27 cellular contexts compared by ENCODE assay signal in genomic region chr2:62738981-62739936, GRCh38. TPM values are rescaled to one million over a fixed set of nuclear protein-coding genes. Genes with fewer than 3 reads are reported as not detected.
DNase-seq lines count a peak whose midpoint lies in the region; ATAC-seq and TF ChIP-seq lines count a peak whose summit lies in the region.
"Had no signal": no experiment of that assay in that cellular context is flagged by ENCODE, and none has a peak within 500 bp of the region (broad histone marks: within the 10 kb centered on the region; RNA-seq: fewer than 3 reads in every experiment).

No MANE protein-coding gene starts in this region.

- WGBS in right lobe of liver (ENCODE audit: insufficient coverage, low coverage, low lambda C conversion rate, missing lambda C conversion rate), result 18% methylated on average over 2 of the region's 2 CpGs

- no peak overlapping the region for H3K4me3 ChIP-seq in BLaER1
- H3K4me3 ChIP-seq in right lobe of liver, result no peak overlapping the region
- H3K4me3 ChIP-seq in gastrocnemius medialis, result no peak overlapping the region
- H3K4me3 ChIP-seq: upper lobe of right lung had no signal

- H3K27ac ChIP-seq in BLaER1 (no peak overlapping the region), right lobe of liver (no peak overlapping the region), gastrocnemius medialis (no peak overlapping the region)
- H3K27ac ChIP-seq: neutrophil, upper lobe of right lung had no signal

- H3K9me3 ChIP-seq in BLaER1 (peaks cover 16% of the 10 kb centered on the region; the same call in 1 of the 2 replicates), right lobe of liver (no peaks in the 10 kb centered on the region), gastrocnemius medialis (no peaks in the 10 kb centered on the region)
- H3K9me3 ChIP-seq: neutrophil, upper lobe of right lung had no signal

- peak overlapping the region; percentile 17; the same call in 1 of the 2 replicates for H3K4me2 ChIP-seq in BLaER1

- TF ChIP-seq CTCF in right lobe of liver (IDR thresholded peaks at IDR 0.05), result no peak
- no peak for TF ChIP-seq CTCF in gastrocnemius medialis (IDR thresholded peaks at IDR 0.05 in 4 of 5, conservative IDR thresholded peaks at IDR 0.05 in 1 of 5)

- TF ChIP-seq POLR2A in right lobe of liver (IDR thresholded peaks at IDR 0.05) (no peak), gastrocnemius medialis (IDR thresholded peaks at IDR 0.05) (no peak)

- intact Hi-C loops in right lobe of liver (cut with DNase I) (no loop called here), gastrocnemius medialis (cut with DNase I; ENCODE audit: low total_unique reads) (no loop called here)

- peak; percentile 92 for DNase-seq in OCI-M1 (lab: John Stamatoyannopoulos, UW)
- DNase-seq in dedifferentiated amniotic fluid mesenchymal stem cell (ENCODE audit: extremely low spot score), result peak; percentile 31
- no peak for DNase-seq in right lobe of liver
- DNase-seq in kidney tubule cell (ENCODE audit: low spot score), result no peak
- no peak for DNase-seq in gastrocnemius medialis
- DNase-seq: activated B cell treated with CpG ODN at 0.5 μM for 24 hours; activated CD8-positive, alpha-beta memory T cell treated with anti-CD3 and anti-CD28 coated beads for 24 hours; activated naive CD8-positive, alpha-beta T cell treated with anti-CD3 and anti-CD28 coated beads, Interleukin-2, amount 10 ng/mL, durations not matched to agents 7 days and 5 days; AML-193; Calu3; central memory CD4-positive, alpha-beta T cell; effector memory CD8-positive, alpha-beta T cell; foreskin melanocyte; HFFc6; Karpas-422; left colon; NCI-H1092 treated with DMSO at 0.1 percent for 48 hours; NCI-H2107; NCI-H526; retina; stimulated activated naive B cell treated with anti-CD40 and anti-IgM and Interleukin-4, amounts not matched to agents 10 μg/mL and 1 μg/mL and 100 μg/mL, for 72 hours; T-helper 1 cell; upper lobe of right lung had no signal

- in situ Hi-C loops in gastrocnemius medialis (cut with MboI; ENCODE audit: low sequenced_read_pairs in 4 of 4), result no loop called here

- peaks cover 27% of the 10 kb centered on the region for H3K4me1 ChIP-seq in BLaER1
- H3K4me1 ChIP-seq in right lobe of liver, result peaks cover 0 to 60% (median 19%) of the 10 kb centered on the region in 4 donors
- no peaks in the 10 kb centered on the region for H3K4me1 ChIP-seq in gastrocnemius medialis
- H3K4me1 ChIP-seq: upper lobe of right lung had no signal

- H3K27me3 ChIP-seq in BLaER1, result no peaks in the 10 kb centered on the region
- H3K27me3 ChIP-seq in right lobe of liver, result no peaks in the 10 kb centered on the region
- no peaks in the 10 kb centered on the region for H3K27me3 ChIP-seq in gastrocnemius medialis
- H3K27me3 ChIP-seq: neutrophil, upper lobe of right lung had no signal

- ATAC-seq in right lobe of liver, result peak; percentile 32 to 57 (median 47)
- no peak for ATAC-seq in gastrocnemius medialis
- no peak for ATAC-seq in GM21423 (IDR thresholded peaks at IDR 0.05; ENCODE audit: unreplicated experiment)
- ATAC-seq: effector memory CD8-positive, alpha-beta T cell; left colon; Right ventricle myocardium inferior; stimulated activated naive B cell treated with anti-CD40 and anti-IgM and Interleukin-4, amounts not matched to agents 10 μg/mL and 1 μg/mL and 100 μg/mL, for 72 hours; upper lobe of right lung had no signal

- H3K36me3 ChIP-seq in BLaER1 (no peaks in the 10 kb centered on the region), right lobe of liver (no peaks in the 10 kb centered on the region), gastrocnemius medialis (no peaks in the 10 kb centered on the region)
- H3K36me3 ChIP-seq: neutrophil, upper lobe of right lung had no signal

- H4K20me1 ChIP-seq in BLaER1, result no peaks in the 10 kb centered on the region

- no peak overlapping the region for H3K9ac ChIP-seq in BLaER1

RNA-seq across cellular contexts. Expression of gene EHBP1, which starts 33.7 kb away (rescaled TPM):
- total RNA-seq in right lobe of liver (10 to 100 TPM; 40.4 to 66.6 (median 46.3) TPM), gastrocnemius medialis (10 to 100 TPM; 11.1 to 19.0 (median 15.4) TPM)

Comparison
In these comparisons a context has a peak if more than half of its experiments do, and no peak if none do; other contexts are left out.
1. DNase-seq: peak in OCI-M1 (single experiment) and dedifferentiated amniotic fluid mesenchymal stem cell (single experiment); none in right lobe of liver (0 of 3), kidney tubule cell (single experiment) and gastrocnemius medialis (0 of 2).
2. ATAC-seq: peak in right lobe of liver (4 of 4); none in gastrocnemius medialis (0 of 2) and GM21423 (single experiment).